Comparison of ENCODE assay signal across 15 cellular contexts in genomic region chr12:92132282-92132681, GRCh38. TPM values are rescaled to one million over a fixed set of nuclear protein-coding genes. Genes with fewer than 3 reads are reported as not detected.
DNase-seq lines count a peak whose midpoint lies in the region; ATAC-seq and TF ChIP-seq lines count a peak whose summit lies in the region.
"Had no signal": no experiment of that assay in that cellular context is flagged by ENCODE, and none has a peak within 500 bp of the region (broad histone marks: within the 10 kb centered on the region; RNA-seq: fewer than 3 reads in every experiment).

No MANE protein-coding gene starts in this region.

- peak overlapping the region; percentile 48 for H3K4me2 ChIP-seq in SK-N-SH

- H3K4me1 Mint-ChIP-seq in activated naive CD8-positive, alpha-beta T cell treated with anti-CD3 and anti-CD28 coated beads for 36 hours = peaks cover 87% of the 10 kb centered on the region
- peaks cover 79% of the 10 kb centered on the region in 2 donors for H3K4me1 Mint-ChIP-seq in natural killer cell

- intact Hi-C loops in natural killer cell (cut with micrococcal nuclease) = loop anchor here (1.0 to 2.0 kb wide), 2 partner anchors 9 to 101 kb away; no protein-coding TSS in a partner anchor

- no peaks in the 10 kb centered on the region for H3K27me3 Mint-ChIP-seq in activated naive CD8-positive, alpha-beta T cell treated with anti-CD3 and anti-CD28 coated beads for 36 hours
- H3K27me3 Mint-ChIP-seq in natural killer cell (ENCODE audit: low read depth in 2 of 2) = no peaks in the 10 kb centered on the region

- H3K27ac ChIP-seq in SK-N-SH (ENCODE audit: low read depth in 2 of 2, low read length in 1 of 2) = no peak overlapping the region; a peak in 1 of 4 replicates

- H3K9me3 Mint-ChIP-seq in activated naive CD8-positive, alpha-beta T cell treated with anti-CD3 and anti-CD28 coated beads for 36 hours = peaks cover 7% of the 10 kb centered on the region
- H3K9me3 Mint-ChIP-seq in natural killer cell = no peaks in the 10 kb centered on the region

- peaks cover 0 to 3% of the 10 kb centered on the region in 2 experiments for H3K36me3 ChIP-seq in SK-N-SH (replicated peaks in 1 of 2; ENCODE audit: control insufficient read depth in 1 of 2, insufficient read depth in 2 of 2, low read length in 1 of 2)

- peaks cover 65% of the 10 kb centered on the region for H3K36me3 Mint-ChIP-seq in activated naive CD8-positive, alpha-beta T cell treated with anti-CD3 and anti-CD28 coated beads for 36 hours
- no peaks in the 10 kb centered on the region for H3K36me3 Mint-ChIP-seq in natural killer cell

- H3K9ac ChIP-seq in SK-N-SH = no peak overlapping the region

- no peak for DNase-seq in SK-N-SH
- DNase-seq in activated naive CD8-positive, alpha-beta T cell treated with anti-CD3 and anti-CD28 coated beads for 36 hours = no peak
- DNase-seq in natural killer cell = no peak
- DNase-seq in LoVo (ENCODE audit: low spot score) = no peak
- DNase-seq in NK-92 treated with Interleukin-12 subunit alpha and Interleukin-12 subunit beta, amount 100 ng/mL, for 24 hours (lab: John Stamatoyannopoulos, UW) = no peak
- DNase-seq in NCI-H446 treated with DMSO at 0.1 percent for 48 hours (lab: John Stamatoyannopoulos, UW) = no peak
- DNase-seq: activated gamma-delta T cell treated with Interleukin-2 at 50 U/mL for 16 hours; dermis blood vessel endothelial cell; DMS79; foreskin melanocyte; RPMI8226; stimulated activated CD4-positive, alpha-beta T cell treated with anti-CD3 and anti-CD28 coated beads, Interleukin-1b, Interleukin-23, amount 100 ng/mL, for 48 hours; stimulated activated naive CD4-positive, alpha-beta T cell treated with Interleukin-2 at 50 U/mL for 16 hours had no signal

- WGBS in SK-N-SH (ENCODE audit: low lambda C conversion rate) = 96% methylated on average over 1 of the region's 1 CpG

- no peaks in the 10 kb centered on the region for H4K20me1 ChIP-seq in SK-N-SH (ENCODE audit: insufficient read depth)

- CTCF ChIA-PET in SK-N-SH (lab: Yijun Ruan, JAX) = interaction anchor here (3.4 kb wide), 1 partner anchor 11 kb away, joined by 14 read pairs; no protein-coding TSS in a partner anchor

- H3F3A ChIP-seq in SK-N-SH (replicated peaks; ENCODE audit: insufficient read depth) = peaks cover 27% of the 10 kb centered on the region

- no peaks in the 10 kb centered on the region for H3K27me3 ChIP-seq in SK-N-SH (ENCODE audit: insufficient read depth)

- H3K4me1 ChIP-seq in SK-N-SH (ENCODE audit: control insufficient read depth in 1 of 2, insufficient read depth in 2 of 2, low read depth in 1 of 2, low read length in 1 of 2) = peaks cover 27 to 50% of the 10 kb centered on the region in 2 experiments

- peak overlapping the region; percentile 92 for H3K27ac Mint-ChIP-seq in activated naive CD8-positive, alpha-beta T cell treated with anti-CD3 and anti-CD28 coated beads for 36 hours
- H3K27ac Mint-ChIP-seq in natural killer cell = peak overlapping the region; percentile 88 to 98

- no peak overlapping the region for H2AFZ ChIP-seq in SK-N-SH (ENCODE audit: low read depth)

- TF ChIP-seq EP300 in SK-N-SH (IDR thresholded peaks at IDR 0.05; ENCODE audit: borderline replicate concordance in 1 of 2, low read depth in 1 of 2, low read length in 1 of 2) = no peak

- TF ChIP-seq CTCF in SK-N-SH (IDR thresholded peaks at IDR 0.05) = no peak
- no peak for TF ChIP-seq CTCF in natural killer cell (IDR thresholded peaks at IDR 0.05)

- ATAC-seq in SK-N-SH treated with all-trans-retinoic acid at 6 μM for 48 hours = no peak
- ATAC-seq in HG02798 (IDR thresholded peaks at IDR 0.05; ENCODE audit: poor library complexity, unreplicated experiment) = peak; percentile 13
- peak; percentile 31 to 69 (median 35) for ATAC-seq in natural killer cell

- POLR2A ChIA-PET in SK-N-SH (lab: Yijun Ruan, JAX) = no interaction called here

- peak overlapping the region; percentile 76 for H3K4me3 Mint-ChIP-seq in activated naive CD8-positive, alpha-beta T cell treated with anti-CD3 and anti-CD28 coated beads for 36 hours
- H3K4me3 Mint-ChIP-seq in natural killer cell = peak overlapping the region; percentile 51

- peaks cover 94% of the 10 kb centered on the region for H3K79me2 ChIP-seq in SK-N-SH (ENCODE audit: insufficient read depth)

- H3K4me3 ChIP-seq in SK-N-SH (ENCODE audit: low read depth in 2 of 2, low read length in 1 of 2) = no peak overlapping the region

- H3K9me2 ChIP-seq in SK-N-SH = no peaks in the 10 kb centered on the region

- no peak for TF ChIP-seq RAD21 in SK-N-SH (IDR thresholded peaks at IDR 0.05; ENCODE audit: low read length)

- no peaks in the 10 kb centered on the region for H3K9me3 ChIP-seq in SK-N-SH

TF ChIP-seq in SK-N-SH, 30 proteins besides CTCF, POLR2A, EP300 and RAD21:
- TF ChIP-seq GATA2 (CRISPR knock-in tag; IDR thresholded peaks at IDR 0.05) = no peak
- TF ChIP-seq YY1 (IDR thresholded peaks at IDR 0.05; ENCODE audit: low read depth) = no peak
- no peak for TF ChIP-seq ZBTB33 (IDR thresholded peaks at IDR 0.05; ENCODE audit: borderline replicate concordance, low read depth)

TF ChIP-seq in SK-N-SH treated with all-trans-retinoic acid at 6 μM for 48 hours, 23 proteins besides CTCF, POLR2A, EP300 and RAD21:
- TF ChIP-seq SNAI2 (CRISPR knock-in tag; IDR thresholded peaks at IDR 0.05) (no peak), ZFP30 (CRISPR knock-in tag; IDR thresholded peaks at IDR 0.05) (no peak), ZNF565 (CRISPR knock-in tag; conservative IDR thresholded peaks at IDR 0.05; ENCODE audit: low read depth) (no peak), ARNTL (CRISPR knock-in tag; IDR thresholded peaks at IDR 0.05; ENCODE audit: borderline replicate concordance, low read depth) (no peak), OSR1 (CRISPR knock-in tag; IDR thresholded peaks at IDR 0.05) (no peak), POU6F1 (CRISPR knock-in tag; IDR thresholded peaks at IDR 0.05; ENCODE audit: borderline replicate concordance, low read depth) (no peak), TCF4 (CRISPR knock-in tag; IDR thresholded peaks at IDR 0.05; ENCODE audit: borderline replicate concordance) (no peak), RARB (CRISPR knock-in tag; IDR thresholded peaks at IDR 0.05) (no peak), PPARA (CRISPR knock-in tag; IDR thresholded peaks at IDR 0.05; ENCODE audit: borderline replicate concordance) (no peak), PATZ1 (CRISPR knock-in tag; IDR thresholded peaks at IDR 0.05; ENCODE audit: borderline replicate concordance) (no peak), ESRRG (CRISPR knock-in tag; IDR thresholded peaks at IDR 0.05) (no peak), GLIS3 (CRISPR knock-in tag; IDR thresholded peaks at IDR 0.05) (no peak), CSDC2 (CRISPR knock-in tag; IDR thresholded peaks at IDR 0.05) (no peak)

RNA-seq across cellular contexts. Expression of gene BTG1, which starts 13.4 kb away (rescaled TPM):
- polyA plus RNA-seq in SK-N-SH (2012; rRNA removed) = 16.2 and 28.3 TPM in 2 replicates
- 19.6 and 23.8 TPM in 2 replicates for polyA plus RNA-seq in SK-N-SH (2012; cell fraction: cytosol; rRNA removed)
- polyA plus RNA-seq in SK-N-SH (2012; cell fraction: nucleus; rRNA removed) = 15.1 and 15.2 TPM in 2 replicates
- 100 to 1,000 TPM; 147 to 153 TPM for total RNA-seq in activated naive CD8-positive, alpha-beta T cell treated with anti-CD3 and anti-CD28 coated beads for 36 hours
- total RNA-seq in natural killer cell = 1,000 to 10,000 TPM in 1 of 3 donors, 100 to 1,000 TPM in 2; 801 to 1,037 (median 830) TPM

Comparison
In these comparisons a context has a peak if more than half of its experiments do, and no peak if none do; other contexts are left out.
1. RNA of gene BTG1, which starts 13.4 kb away (total RNA-seq): 801 to 1,037 TPM in natural killer cell; 147 to 153 TPM in activated naive CD8-positive, alpha-beta T cell treated with anti-CD3 and anti-CD28 coated beads for 36 hours; every median in the first group is over 4 times any median in the second.